ENCODE assay signal across 1 cellular context in genomic region chr20:53645582-53645897, GRCh38.
TF ChIP-seq lines count a peak whose summit lies in the region.

No MANE protein-coding gene starts in this region.

TF ChIP-seq in HepG2, 621 proteins besides CTCF, POLR2A, EP300 and RAD21:
- TF ChIP-seq, protein P1, sequence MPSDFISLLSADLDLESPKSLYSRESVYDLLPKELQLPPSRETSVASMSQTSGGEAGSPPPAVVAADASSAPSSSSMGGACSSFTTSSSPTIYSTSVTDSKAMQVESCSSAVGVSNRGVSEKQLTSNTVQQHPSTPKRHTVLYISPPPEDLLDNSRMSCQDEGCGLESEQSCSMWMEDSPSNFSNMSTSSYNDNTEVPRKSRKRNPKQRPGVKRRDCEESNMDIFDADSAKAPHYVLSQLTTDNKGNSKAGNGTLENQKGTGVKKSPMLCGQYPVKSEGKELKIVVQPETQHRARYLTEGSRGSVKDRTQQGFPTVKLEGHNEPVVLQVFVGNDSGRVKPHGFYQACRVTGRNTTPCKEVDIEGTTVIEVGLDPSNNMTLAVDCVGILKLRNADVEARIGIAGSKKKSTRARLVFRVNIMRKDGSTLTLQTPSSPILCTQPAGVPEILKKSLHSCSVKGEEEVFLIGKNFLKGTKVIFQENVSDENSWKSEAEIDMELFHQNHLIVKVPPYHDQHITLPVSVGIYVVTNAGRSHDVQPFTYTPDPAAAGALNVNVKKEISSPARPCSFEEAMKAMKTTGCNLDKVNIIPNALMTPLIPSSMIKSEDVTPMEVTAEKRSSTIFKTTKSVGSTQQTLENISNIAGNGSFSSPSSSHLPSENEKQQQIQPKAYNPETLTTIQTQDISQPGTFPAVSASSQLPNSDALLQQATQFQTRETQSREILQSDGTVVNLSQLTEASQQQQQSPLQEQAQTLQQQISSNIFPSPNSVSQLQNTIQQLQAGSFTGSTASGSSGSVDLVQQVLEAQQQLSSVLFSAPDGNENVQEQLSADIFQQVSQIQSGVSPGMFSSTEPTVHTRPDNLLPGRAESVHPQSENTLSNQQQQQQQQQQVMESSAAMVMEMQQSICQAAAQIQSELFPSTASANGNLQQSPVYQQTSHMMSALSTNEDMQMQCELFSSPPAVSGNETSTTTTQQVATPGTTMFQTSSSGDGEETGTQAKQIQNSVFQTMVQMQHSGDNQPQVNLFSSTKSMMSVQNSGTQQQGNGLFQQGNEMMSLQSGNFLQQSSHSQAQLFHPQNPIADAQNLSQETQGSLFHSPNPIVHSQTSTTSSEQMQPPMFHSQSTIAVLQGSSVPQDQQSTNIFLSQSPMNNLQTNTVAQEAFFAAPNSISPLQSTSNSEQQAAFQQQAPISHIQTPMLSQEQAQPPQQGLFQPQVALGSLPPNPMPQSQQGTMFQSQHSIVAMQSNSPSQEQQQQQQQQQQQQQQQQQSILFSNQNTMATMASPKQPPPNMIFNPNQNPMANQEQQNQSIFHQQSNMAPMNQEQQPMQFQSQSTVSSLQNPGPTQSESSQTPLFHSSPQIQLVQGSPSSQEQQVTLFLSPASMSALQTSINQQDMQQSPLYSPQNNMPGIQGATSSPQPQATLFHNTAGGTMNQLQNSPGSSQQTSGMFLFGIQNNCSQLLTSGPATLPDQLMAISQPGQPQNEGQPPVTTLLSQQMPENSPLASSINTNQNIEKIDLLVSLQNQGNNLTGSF (CRISPR knock-in tag; IDR thresholded peaks at IDR 0.05) = no peak
- TF ChIP-seq GATAD2A (CRISPR knock-in tag; IDR thresholded peaks at IDR 0.05) = 0 out of 2 replicates have a peak, but pooled peaks have one; percentile 11
- peak; percentile 22; the same call in 1 of the 2 replicates for TF ChIP-seq ARID5B (CRISPR knock-in tag; IDR thresholded peaks at IDR 0.05)
- TF ChIP-seq XRCC5 (optimal IDR thresholded peaks at IDR 0.05; ENCODE audit: low read length) = no peak
- peak; percentile 8; the same call in 1 of the 2 replicates for TF ChIP-seq ERF (CRISPR knock-in tag; IDR thresholded peaks at IDR 0.05)
